In the genomic region with DNA sequence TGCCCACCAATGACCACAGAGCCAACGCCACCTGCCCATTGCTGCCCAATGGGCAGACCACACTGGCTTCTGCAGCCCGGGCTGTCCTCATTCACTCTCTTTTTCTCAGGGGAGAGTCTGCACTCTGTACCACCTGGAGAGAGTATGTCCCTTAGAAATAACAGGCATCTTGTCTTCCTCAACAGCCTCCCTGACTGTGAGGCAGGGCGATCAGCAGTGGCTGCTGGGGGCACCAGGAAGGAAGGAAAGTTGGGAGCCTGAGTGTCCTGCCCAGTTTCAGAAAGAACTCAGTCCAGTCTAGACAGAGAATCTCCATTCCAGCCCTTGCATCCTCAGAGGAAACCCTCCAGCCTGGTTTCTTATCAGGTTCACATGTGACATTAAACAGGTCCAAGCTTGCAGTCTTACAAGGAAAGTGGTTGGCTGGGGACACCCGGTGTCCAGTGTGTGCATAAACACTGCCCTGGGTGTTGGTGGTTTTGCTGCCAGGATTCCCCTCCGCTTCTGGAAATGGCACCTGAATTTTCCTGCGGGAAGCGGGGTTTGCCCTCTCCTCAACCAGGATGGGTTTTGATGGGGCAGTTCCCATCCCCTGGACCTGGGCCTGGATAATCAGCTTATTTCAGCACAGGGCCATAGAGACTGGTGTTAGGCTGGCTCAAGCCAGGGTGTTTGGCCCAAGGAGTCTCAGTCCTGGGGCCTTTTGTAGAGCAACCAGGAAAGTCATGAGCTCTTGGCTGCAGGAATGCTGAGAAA, we compare ENCODE assay signal across 8 cellular contexts. TPM values are rescaled to one million over a fixed set of nuclear protein-coding genes. Genes with fewer than 3 reads are reported as not detected.
DNase-seq lines count a peak whose midpoint lies in the region; ATAC-seq and TF ChIP-seq lines count a peak whose summit lies in the region.

No MANE protein-coding gene starts in this region.

- H3K27ac ChIP-seq in HEK293 (ENCODE audit: extremely low read depth, low read depth, low read length) = no peak overlapping the region

- peaks cover 14% of the 10 kb centered on the region for H3K4me1 Mint-ChIP-seq in WTC11

- DNase-seq in C1 segment of cervical spinal cord (lab: John Stamatoyannopoulos, UW) = peak in 9 of 14 donors; percentile 3 to 48 (median 14)
- DNase-seq in WTC11 (ENCODE audit: low spot score) = peak; percentile 46
- peak; percentile 73 for DNase-seq in left cardiac atrium
- DNase-seq in retinal pigment epithelial cell (ENCODE audit: low read depth) = no peak
- DNase-seq in activated CD4-positive, alpha-beta T cell treated with anti-CD3 and anti-CD28 coated beads, Interleukin-2, amount 50 U/mL, for 48 hours = no peak
- DNase-seq in activated CD8-positive, alpha-beta memory T cell treated with anti-CD3 and anti-CD28 coated beads for 24 hours = no peak

- no peaks in the 10 kb centered on the region for H3K4me1 ChIP-seq in HEK293 (ENCODE audit: control insufficient read depth, insufficient read depth, low read length)

- CTCF ChIA-PET in HEK293 (lab: Yijun Ruan, JAX) = interaction anchor here (0.7 to 1.8 kb wide), 13 partner anchors 11 to 954 kb away, joined by 3 to 21 read pairs (median 4); no protein-coding TSS in a partner anchor
- CTCF ChIA-PET in WTC11 (lab: Charles Lee) = interaction anchor here (1.1 to 1.5 kb wide), 4 partner anchors 15 to 157 kb away, joined by 4 to 6 read pairs (median 6); a partner anchor contains a TSS

- H3K27ac Mint-ChIP-seq in WTC11 = no peak overlapping the region

- no peaks in the 10 kb centered on the region for H3K36me3 ChIP-seq in HEK293 (ENCODE audit: control insufficient read depth in 2 of 2, insufficient read depth in 1 of 2, low read length in 2 of 2)

- peaks cover 6% of the 10 kb centered on the region; the same call in 1 of the 2 replicates for H3K36me3 Mint-ChIP-seq in WTC11

- H3K4me3 ChIP-seq in HEK293 (ENCODE audit: low read depth, low read length) (no peak overlapping the region), retinal pigment epithelial cell (ENCODE audit: low read length) (no peak overlapping the region)

- intact Hi-C loops in left cardiac atrium (cut with DNase I) = loop anchor here (1.0 to 10.0 kb wide), 3 partner anchors 103 to 165 kb away; a partner anchor contains a TSS

- no peaks in the 10 kb centered on the region for H3K27me3 Mint-ChIP-seq in WTC11 (ENCODE audit: low read depth)

- ATAC-seq in WTC11 (peak; percentile 83), left cardiac atrium (peak; percentile 96 to 99), GM21447 (IDR thresholded peaks at IDR 0.05; ENCODE audit: unreplicated experiment) (no peak)

- POLR2A ChIA-PET in HEK293 (lab: Yijun Ruan, JAX) = no interaction called here
- POLR2A ChIA-PET in WTC11 (lab: Charles Lee) = interaction anchor here (0.5 kb wide), 1 partner anchor 66 kb away, joined by 3 read pairs; no protein-coding TSS in a partner anchor

- no peaks in the 10 kb centered on the region for H3K9me3 ChIP-seq in HEK293 (ENCODE audit: control insufficient read depth, insufficient read depth, low read depth, low read length)

- TF ChIP-seq CTCF in HEK293 (tag by site-specific recombination; IDR thresholded peaks at IDR 0.05) (peak; percentile 80), WTC11 (IDR thresholded peaks at IDR 0.05) (peak; percentile 43), retinal pigment epithelial cell (conservative IDR thresholded peaks at IDR 0.05; ENCODE audit: low read depth, low read length) (peak; percentile 78)

- no peak overlapping the region for H3K4me3 Mint-ChIP-seq in WTC11

- H3K9me3 Mint-ChIP-seq in WTC11 = peaks cover 11% of the 10 kb centered on the region; the same call in 1 of the 2 replicates

TF ChIP-seq in HEK293, 187 proteins besides CTCF, POLR2A, EP300 and RAD21:
- no peak for TF ChIP-seq ZIC2 (tag by site-specific recombination; IDR thresholded peaks at IDR 0.05)
- no peak for TF ChIP-seq HOXC10 (CRISPR knock-in tag; IDR thresholded peaks at IDR 0.05)
- no peak for TF ChIP-seq ZSCAN16 (tag by site-specific recombination; IDR thresholded peaks at IDR 0.05)
- no peak for TF ChIP-seq ZNF302 (tag by site-specific recombination; IDR thresholded peaks at IDR 0.05; ENCODE audit: low read depth)
- peak; percentile 72 for TF ChIP-seq ZNF654 (tag by site-specific recombination; IDR thresholded peaks at IDR 0.05; ENCODE audit: low read depth)
- no peak for TF ChIP-seq ZFP41 (tag by site-specific recombination; IDR thresholded peaks at IDR 0.05; ENCODE audit: borderline replicate concordance)
- TF ChIP-seq HOXA7 (CRISPR knock-in tag; IDR thresholded peaks at IDR 0.05; ENCODE audit: borderline replicate concordance) = no peak
TF ChIP-seq in HEK293: peak in this region for 1.

TF ChIP-seq in WTC11, 78 proteins besides CTCF, POLR2A, EP300 and RAD21:
- TF ChIP-seq, protein P1, sequence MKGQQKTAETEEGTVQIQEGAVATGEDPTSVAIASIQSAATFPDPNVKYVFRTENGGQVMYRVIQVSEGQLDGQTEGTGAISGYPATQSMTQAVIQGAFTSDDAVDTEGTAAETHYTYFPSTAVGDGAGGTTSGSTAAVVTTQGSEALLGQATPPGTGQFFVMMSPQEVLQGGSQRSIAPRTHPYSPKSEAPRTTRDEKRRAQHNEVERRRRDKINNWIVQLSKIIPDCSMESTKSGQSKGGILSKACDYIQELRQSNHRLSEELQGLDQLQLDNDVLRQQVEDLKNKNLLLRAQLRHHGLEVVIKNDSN (CRISPR knock-in tag; IDR thresholded peaks at IDR 0.05) = peak; percentile 21; the same call in 1 of the 2 replicates
- no peak for TF ChIP-seq EMX1 (CRISPR knock-in tag; IDR thresholded peaks at IDR 0.05)

RNA-seq across cellular contexts. Expression of a gene that starts 37.1 kb away (rescaled TPM):
- 0.44 to 0.94 TPM (median 0.57 TPM) in 3 replicates for total RNA-seq in WTC11 (2021)
- under 1 TPM; 0.71 to 0.91 TPM for total RNA-seq in left cardiac atrium

Comparison
In these comparisons a context has a peak if more than half of its experiments do, and no peak if none do; other contexts are left out.
1. DNase-seq: peak in C1 segment of cervical spinal cord (9 of 14), WTC11 (single experiment) and left cardiac atrium (single experiment); none in retinal pigment epithelial cell (single experiment), activated CD4-positive, alpha-beta T cell treated with anti-CD3 and anti-CD28 coated beads, Interleukin-2, amount 50 U/mL, for 48 hours (0 of 2) and activated CD8-positive, alpha-beta memory T cell treated with anti-CD3 and anti-CD28 coated beads for 24 hours (single experiment).
2. Peak in every context shown above with its lines, with median percentiles within 50 percentile points of each other: CTCF ChIP-seq.